Comparison of ENCODE assay signal across 9 cellular contexts in the genomic region with DNA sequence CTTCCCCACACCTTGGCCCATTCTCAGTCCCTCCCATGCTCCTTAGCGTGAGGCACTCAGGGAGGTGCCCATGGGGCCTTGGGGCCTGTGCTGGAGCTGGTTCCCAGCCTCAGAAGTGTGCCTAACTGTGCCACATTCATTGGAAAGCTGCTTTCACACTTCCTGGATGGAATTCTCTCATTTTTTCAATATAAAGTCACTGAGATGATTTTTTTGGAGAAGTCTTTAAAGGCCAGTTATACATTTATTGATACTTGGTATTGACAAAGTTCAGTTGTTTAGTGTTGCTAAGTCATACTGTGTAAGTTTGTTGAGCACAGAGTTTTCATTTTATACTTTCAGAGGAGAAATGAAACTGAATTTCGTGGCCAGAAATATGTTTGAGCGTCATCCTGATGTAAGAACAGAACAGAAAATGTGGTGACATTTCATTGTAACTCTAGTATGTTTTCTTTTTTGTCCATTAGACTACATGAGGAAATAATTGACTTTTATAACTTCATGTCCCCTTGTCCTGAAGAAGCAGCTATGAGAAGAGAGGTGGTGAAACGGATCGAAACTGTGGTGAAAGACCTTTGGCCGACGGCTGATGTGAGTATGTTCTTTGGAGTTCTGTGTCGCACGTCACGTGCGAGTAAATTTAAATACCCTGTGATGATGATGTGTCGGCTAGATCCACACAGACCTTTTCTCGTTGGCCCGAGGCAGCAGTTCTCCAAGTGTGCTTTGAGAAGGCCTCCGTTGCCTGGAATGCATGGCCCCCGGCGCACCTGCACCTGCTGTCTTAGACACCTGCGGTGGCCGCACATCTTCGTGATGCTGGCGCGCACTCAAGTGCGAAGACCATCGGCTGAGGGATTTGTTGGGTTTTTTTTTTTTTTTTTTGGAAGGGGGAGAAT. TPM values are rescaled to one million over a fixed set of nuclear protein-coding genes. Genes with fewer than 3 reads are reported as not detected.
DNase-seq lines count a peak whose midpoint lies in the region; ATAC-seq and TF ChIP-seq lines count a peak whose summit lies in the region.
"Had no signal": no experiment of that assay in that cellular context is flagged by ENCODE, and none has a peak within 500 bp of the region (broad histone marks: within the 10 kb centered on the region; RNA-seq: fewer than 3 reads in every experiment).

No MANE protein-coding gene starts in this region.

- H3K4me3 Mint-ChIP-seq in dendritic cell treated with granulocyte-macrophage colony-stimulating factor and Interleukin-4, amounts not matched to agents 40 ng/mL and 50 ng/mL, for 4 days, result no peak overlapping the region

- H3K27me3 Mint-ChIP-seq in dendritic cell treated with granulocyte-macrophage colony-stimulating factor and Interleukin-4, amounts not matched to agents 40 ng/mL and 50 ng/mL, for 4 days, result no peaks in the 10 kb centered on the region

- no peaks in the 10 kb centered on the region for H3K27me3 ChIP-seq in gastrocnemius medialis

- TF ChIP-seq CTCF in GM13976 (IDR thresholded peaks at IDR 0.05; ENCODE audit: borderline replicate concordance, control extremely low read depth, extremely low read depth, insufficient read depth, missing control alignments) (no peak), gastrocnemius medialis (IDR thresholded peaks at IDR 0.05 in 4 of 5, conservative IDR thresholded peaks at IDR 0.05 in 1 of 5) (no peak)

- no peaks in the 10 kb centered on the region for H3K9me3 Mint-ChIP-seq in dendritic cell treated with granulocyte-macrophage colony-stimulating factor and Interleukin-4, amounts not matched to agents 40 ng/mL and 50 ng/mL, for 4 days

- peak overlapping the region in 1 of 4 donors; percentile 22 for H3K27ac ChIP-seq in gastrocnemius medialis
- H3K27ac ChIP-seq: thoracic aorta had no signal

- ATAC-seq in GM19467 (IDR thresholded peaks at IDR 0.05; ENCODE audit: unreplicated experiment), result peak; percentile 76
- peak; percentile 62 for ATAC-seq in HG03196 (IDR thresholded peaks at IDR 0.05; ENCODE audit: unreplicated experiment)
- no peak for ATAC-seq in gastrocnemius medialis

- peaks cover 0 to 27% of the 10 kb centered on the region in 2 donors for H3K36me3 ChIP-seq in gastrocnemius medialis

- intact Hi-C loops in dendritic cell treated with granulocyte-macrophage colony-stimulating factor and Interleukin-4, amounts not matched to agents 40 ng/mL and 50 ng/mL, for 4 days (cut with micrococcal nuclease), result no loop called here
- intact Hi-C loops in gastrocnemius medialis (cut with DNase I; ENCODE audit: low total_unique reads), result no loop called here

- H3K36me3 Mint-ChIP-seq in dendritic cell treated with granulocyte-macrophage colony-stimulating factor and Interleukin-4, amounts not matched to agents 40 ng/mL and 50 ng/mL, for 4 days (ENCODE audit: low read depth), result peaks cover 75% of the 10 kb centered on the region

- no peak overlapping the region for H3K4me3 ChIP-seq in gastrocnemius medialis
- H3K4me3 ChIP-seq: thoracic aorta had no signal

- peaks cover 46% of the 10 kb centered on the region for H3K4me1 Mint-ChIP-seq in dendritic cell treated with granulocyte-macrophage colony-stimulating factor and Interleukin-4, amounts not matched to agents 40 ng/mL and 50 ng/mL, for 4 days (ENCODE audit: low read depth)

- DNase-seq in GM13976 (ENCODE audit: low spot score) (peak; percentile 77), AML-193 (lab: John Stamatoyannopoulos, UW) (no peak), DMS 273 (lab: John Stamatoyannopoulos, UW; ENCODE audit: unreplicated experiment) (no peak), D341Med (ENCODE audit: low spot score) (no peak), gastrocnemius medialis (no peak)

- H3K4me1 ChIP-seq in gastrocnemius medialis, result peaks cover 26 to 38% of the 10 kb centered on the region in 2 donors

- H3K27ac Mint-ChIP-seq in dendritic cell treated with granulocyte-macrophage colony-stimulating factor and Interleukin-4, amounts not matched to agents 40 ng/mL and 50 ng/mL, for 4 days, result peak overlapping the region; percentile 56

- no peaks in the 10 kb centered on the region for H3K9me3 ChIP-seq in gastrocnemius medialis
- H3K9me3 ChIP-seq: thoracic aorta had no signal

- in situ Hi-C loops in GM13976 (cut with MboI; ENCODE audit: low sequenced_read_pairs, unreplicated experiment) (loop anchor here (25.0 kb wide), 2 partner anchors 100 to 1250 kb away; partner anchors contain the start of genes NSUN2 and SRD5A1), gastrocnemius medialis (cut with MboI; ENCODE audit: low sequenced_read_pairs in 4 of 4) (loop anchor here in 2 of 4 donors (10.0 to 25.0 kb wide), 2 partner anchors 112 to 375 kb away; no protein-coding TSS in a partner anchor)

- no peak for TF ChIP-seq POLR2A in gastrocnemius medialis (IDR thresholded peaks at IDR 0.05)

RNA-seq across cellular contexts. Expression of gene TENT4A, which starts 24.1 kb away (rescaled TPM):
- 10 to 100 TPM; 11.9 to 15.2 (median 12.7) TPM for total RNA-seq in gastrocnemius medialis

Comparison
In these comparisons a context has a peak if more than half of its experiments do, and no peak if none do; other contexts are left out.
1. ATAC-seq: peak in GM19467 (single experiment) and HG03196 (single experiment); none in gastrocnemius medialis (0 of 2).